15 cellular contexts compared by ENCODE assay signal in genomic region chr21:44449473-44450363, GRCh38. TPM values are rescaled to one million over a fixed set of nuclear protein-coding genes. Genes with fewer than 3 reads are reported as not detected.
DNase-seq lines count a peak whose midpoint lies in the region; ATAC-seq and TF ChIP-seq lines count a peak whose summit lies in the region.
"Had no signal": no experiment of that assay in that cellular context is flagged by ENCODE, and none has a peak within 500 bp of the region (broad histone marks: within the 10 kb centered on the region; RNA-seq: fewer than 3 reads in every experiment).

No MANE protein-coding gene starts in this region.

- H3K4me2 ChIP-seq in smooth muscle cell: no peak overlapping the region

- no peaks in the 10 kb centered on the region for H3K36me3 ChIP-seq in smooth muscle cell (ENCODE audit: low read depth)
- H3K36me3 ChIP-seq: upper lobe of left lung had no signal

- peaks cover 7% of the 10 kb centered on the region for H3F3A ChIP-seq in smooth muscle cell (ENCODE audit: low read depth)

- H3K27ac ChIP-seq in smooth muscle cell (ENCODE audit: low read depth): no peak overlapping the region
- H3K27ac ChIP-seq: upper lobe of left lung had no signal

- no peaks in the 10 kb centered on the region for H3K4me1 ChIP-seq in smooth muscle cell (ENCODE audit: low read depth)

- no peaks in the 10 kb centered on the region for H3K27me3 ChIP-seq in smooth muscle cell (ENCODE audit: low read depth)
- H3K27me3 ChIP-seq: upper lobe of left lung had no signal

- no peaks in the 10 kb centered on the region for H3K9me3 ChIP-seq in smooth muscle cell (replicated peaks; ENCODE audit: low read depth)

- H3K9ac ChIP-seq in smooth muscle cell (ENCODE audit: low read depth): no peak overlapping the region

- H3K79me2 ChIP-seq in smooth muscle cell (ENCODE audit: low read depth): no peaks in the 10 kb centered on the region

- H4K20me1 ChIP-seq in smooth muscle cell (ENCODE audit: low read depth): no peaks in the 10 kb centered on the region

- DNase-seq in NCI-H748 (lab: John Stamatoyannopoulos, UW; ENCODE audit: unreplicated experiment): peak; percentile 7
- DNase-seq in NCI-H748 treated with DMSO at 0.1 percent for 48 hours (lab: John Stamatoyannopoulos, UW): no peak
- DNase-seq in LHCN-M2 (ENCODE audit: low read depth): peak; percentile 6
- DNase-seq in retina: peak; percentile 39
- DNase-seq in NCI-H1092 (lab: John Stamatoyannopoulos, UW): no peak
- DNase-seq in middle frontal gyrus (ENCODE audit: extremely low spot score, low spot score): no peak
- no peak for DNase-seq in smooth muscle cell (lab: John Stamatoyannopoulos, UW; ENCODE audit: unreplicated experiment)
- DNase-seq: ACHN; activated CD8-positive, alpha-beta T cell treated with anti-CD3 and anti-CD28 coated beads, Interleukin-2, amount 10 ng/mL, durations not matched to agents 7 days and 5 days; NCI-H2107; small intestine; stimulated activated naive CD4-positive, alpha-beta T cell treated with Interleukin-2 at 50 U/mL for 16 hours had no signal

- no peak overlapping the region for H2AFZ ChIP-seq in smooth muscle cell (ENCODE audit: low read depth)

- no peak overlapping the region for H3K4me3 ChIP-seq in smooth muscle cell
- H3K4me3 ChIP-seq: GM12878, upper lobe of left lung had no signal

- TF ChIP-seq CTCF in smooth muscle cell (IDR thresholded peaks at IDR 0.05; ENCODE audit: borderline replicate concordance, insufficient read depth, poor library complexity, severe bottlenecking): no peak

- ATAC-seq in esophagus mucosa: peak; percentile 15
- ATAC-seq: activated CD8-positive, alpha-beta T cell treated with anti-CD3 and anti-CD28 coated beads, Interleukin-2, amount 10 ng/mL, durations not matched to agents 7 days and 5 days; GM12878 had no signal

- WGBS in smooth muscle cell (ENCODE audit: low lambda C conversion rate): 76% methylated on average over 28 of the region's 28 CpGs

RNA-seq across cellular contexts. Expression of gene LRRC3, which starts 5.6 kb away (rescaled TPM):
- total RNA-seq in LHCN-M2 (2014; rRNA removed) (not detected in 2 replicates), esophagus mucosa (0.72 TPM), smooth muscle cell (3.3 and 4.9 TPM in 2 replicates)
- polyA plus RNA-seq in LHCN-M2 (2012): not detected
- polyA plus RNA-seq in smooth muscle cell: 5.3 and 5.8 TPM in 2 replicates

Comparison
In these comparisons a context has a peak if more than half of its experiments do, and no peak if none do; other contexts are left out.
1. DNase-seq: peak in NCI-H748 (single experiment), LHCN-M2 (single experiment) and retina (single experiment); none in NCI-H748 treated with DMSO at 0.1 percent for 48 hours (single experiment), NCI-H1092 (single experiment), middle frontal gyrus (single experiment) and smooth muscle cell (single experiment).